Comparison of ENCODE assay signal across 13 cellular contexts in genomic region chr12:41205070-41205715, GRCh38. TPM values are rescaled to one million over a fixed set of nuclear protein-coding genes. Genes with fewer than 3 reads are reported as not detected.
DNase-seq lines count a peak whose midpoint lies in the region; ATAC-seq, FAIRE-seq and TF ChIP-seq lines count a peak whose summit lies in the region.
"Had no signal": no experiment of that assay in that cellular context is flagged by ENCODE, and none has a peak within 500 bp of the region (broad histone marks: within the 10 kb centered on the region; RNA-seq: fewer than 3 reads in every experiment).

No MANE protein-coding gene starts in this region.

- H3K79me2 ChIP-seq in OCI-LY7 (ENCODE audit: insufficient read depth, low read depth, low read length) (no peaks in the 10 kb centered on the region), GM23248 (ENCODE audit: insufficient read depth) (no peaks in the 10 kb centered on the region)

- TF ChIP-seq CTCF in left ventricle myocardium inferior (IDR thresholded peaks at IDR 0.05; ENCODE audit: borderline replicate concordance) (no peak), OCI-LY7 (conservative IDR thresholded peaks at IDR 0.05; ENCODE audit: low read length) (no peak), left lung (IDR thresholded peaks at IDR 0.05) (no peak)

- H3K9ac ChIP-seq in GM23248, result no peak overlapping the region

- in situ Hi-C loops in GM23248 (cut with MboI), result no loop called here

- intact Hi-C loops in right cardiac atrium (cut with DNase I), result no loop called here
- intact Hi-C loops in left ventricle myocardium inferior (cut with micrococcal nuclease), result no loop called here
- intact Hi-C loops in OCI-LY7 (cut with micrococcal nuclease; ENCODE audit: unreplicated experiment), result no loop called here
- intact Hi-C loops in left lung (cut with DNase I), result no loop called here

- H3K9me2 ChIP-seq in OCI-LY7 (ENCODE audit: insufficient read depth, low read length), result no peaks in the 10 kb centered on the region
- no peaks in the 10 kb centered on the region for H3K9me2 ChIP-seq in GM23248 (ENCODE audit: insufficient read depth)

- no peak for FAIRE-seq in urothelium cell line (lab: Jason Lieb, UNC)
- FAIRE-seq: GM12891 had no signal

- 37% methylated on average over 4 of the region's 4 CpGs for WGBS in right cardiac atrium
- WGBS in GM23248 (ENCODE audit: low coverage in 1 of 2, low lambda C conversion rate in 2 of 2, missing lambda C conversion rate in 2 of 2), 2 experiments, result 40 to 44% methylated on average over 4 of the region's 4 CpGs

- H3K9me3 ChIP-seq in right cardiac atrium (ENCODE audit: control insufficient read depth, low read length) (no peaks in the 10 kb centered on the region), left ventricle myocardium inferior (replicated peaks) (no peaks in the 10 kb centered on the region), OCI-LY7 (ENCODE audit: low read length) (no peaks in the 10 kb centered on the region), left lung (no peaks in the 10 kb centered on the region), GM23248 (ENCODE audit: low read depth) (no peaks in the 10 kb centered on the region)

- DNase-seq in right cardiac atrium (no peak), left ventricle myocardium inferior (no peak), OCI-LY7 (ENCODE audit: low spot score) (no peak), left lung (no peak), urothelium cell line (ENCODE audit: low spot score) (peak; percentile 17), GM23248 (no peak), activated gamma-delta T cell (lab: John Stamatoyannopoulos, UW) (no peak)
- DNase-seq: cortex of kidney, immature natural killer cell, trophoblast cell had no signal

- POLR2A ChIA-PET in OCI-LY7 (lab: Charles Lee), result interaction anchor here (1.6 kb wide), 1 partner anchor 13 kb away, joined by 5 read pairs; no protein-coding TSS in a partner anchor

- ATAC-seq in right cardiac atrium (peak; percentile 84), left lung (peak; percentile 96), GM19023 (IDR thresholded peaks at IDR 0.05; ENCODE audit: unreplicated experiment) (no peak)

- H4K20me1 ChIP-seq in OCI-LY7 (ENCODE audit: insufficient read depth, low read length), result no peaks in the 10 kb centered on the region
- H4K20me1 ChIP-seq in GM23248 (ENCODE audit: insufficient read depth), result no peaks in the 10 kb centered on the region

- 0 out of 2 replicates have a peak overlapping the region, but pooled peaks have one; percentile 13 for H3K4me2 ChIP-seq in OCI-LY7 (ENCODE audit: low read length)
- no peak overlapping the region for H3K4me2 ChIP-seq in GM23248 (ENCODE audit: unreplicated experiment)

- H3K36me3 ChIP-seq in left ventricle myocardium inferior, result no peaks in the 10 kb centered on the region
- H3K36me3 ChIP-seq in OCI-LY7 (ENCODE audit: insufficient read depth, low read length), result no peaks in the 10 kb centered on the region
- no peaks in the 10 kb centered on the region for H3K36me3 ChIP-seq in left lung
- no peaks in the 10 kb centered on the region for H3K36me3 ChIP-seq in GM23248 (ENCODE audit: low read depth)

- H2AFZ ChIP-seq in OCI-LY7 (ENCODE audit: low read length) (no peak overlapping the region), GM23248 (no peak overlapping the region)

- BruUV-seq in OCI-LY7 (replicated peaks; lab: Mats Ljungman, UMichigan), result no TSS peak

- H3K27ac ChIP-seq in right cardiac atrium (ENCODE audit: low read length), result no peak overlapping the region
- no peak overlapping the region for H3K27ac ChIP-seq in left ventricle myocardium inferior (replicated peaks)
- H3K27ac ChIP-seq in OCI-LY7 (ENCODE audit: low read depth, low read length, poor library complexity, severe bottlenecking), result no peak overlapping the region
- H3K27ac ChIP-seq in left lung, result peak overlapping the region in 1 of 2 donors; percentile 35
- H3K27ac ChIP-seq in GM23248, result no peak overlapping the region

- H3K27me3 ChIP-seq in right cardiac atrium (ENCODE audit: control insufficient read depth, insufficient read depth) (no peaks in the 10 kb centered on the region), left ventricle myocardium inferior (ENCODE audit: low read depth) (no peaks in the 10 kb centered on the region), left lung (no peaks in the 10 kb centered on the region), GM23248 (replicated peaks; ENCODE audit: insufficient read depth) (no peaks in the 10 kb centered on the region)

- peak overlapping the region; percentile 47 for H3K4me3 ChIP-seq in right cardiac atrium (ENCODE audit: low read length)
- no peak overlapping the region for H3K4me3 ChIP-seq in left ventricle myocardium inferior
- H3K4me3 ChIP-seq in OCI-LY7 (ENCODE audit: low read depth, low read length, poor library complexity, severe bottlenecking), result no peak overlapping the region
- no peak overlapping the region for H3K4me3 ChIP-seq in left lung
- no peak overlapping the region for H3K4me3 ChIP-seq in GM23248

- no peaks in the 10 kb centered on the region for H3K4me1 ChIP-seq in right cardiac atrium (ENCODE audit: control insufficient read depth, insufficient read depth, low read length)
- no peaks in the 10 kb centered on the region for H3K4me1 ChIP-seq in left ventricle myocardium inferior
- no peaks in the 10 kb centered on the region for H3K4me1 ChIP-seq in OCI-LY7 (ENCODE audit: insufficient read depth, low read length, poor library complexity, severe bottlenecking)
- H3K4me1 ChIP-seq in left lung, result peaks cover 0 to 3% of the 10 kb centered on the region in 2 donors
- no peaks in the 10 kb centered on the region for H3K4me1 ChIP-seq in GM23248 (ENCODE audit: insufficient read depth)

- CTCF ChIA-PET in OCI-LY7 (lab: Charles Lee; ENCODE audit: unreplicated experiment), result no interaction called here

- no peaks in the 10 kb centered on the region for H3F3A ChIP-seq in GM23248 (ENCODE audit: insufficient read depth)

RNA-seq across cellular contexts. Expression of gene PDZRN4, which starts 17.1 kb away (rescaled TPM):
- total RNA-seq in right cardiac atrium (under 1 TPM; 0.28 to 0.74 (median 0.42) TPM), left ventricle myocardium inferior (0.14 TPM), OCI-LY7 (2022) (13.2 and 16.8 TPM in 2 replicates), left lung (under 1 TPM; 0.55 to 0.58 TPM)
- polyA plus RNA-seq in right cardiac atrium (0.48 TPM), GM23248 (2016; fragmentation: Nextera tagmentation; extraction: Ambion mirVana) (not detected in 2 replicates)
- 6.8 and 8.5 TPM in 2 replicates for total RNA-seq in OCI-LY7 (2014; rRNA removed; shearing (Covaris generic))
- total RNA-seq in GM23248 (2014; rRNA removed; shearing (Covaris generic)), result not detected in 2 replicates
- total RNA-seq: M059J had no signal
- polyA plus RNA-seq: immature natural killer cell had no signal
